Comparison of ENCODE assay signal across 1 cellular context in the genomic region with DNA sequence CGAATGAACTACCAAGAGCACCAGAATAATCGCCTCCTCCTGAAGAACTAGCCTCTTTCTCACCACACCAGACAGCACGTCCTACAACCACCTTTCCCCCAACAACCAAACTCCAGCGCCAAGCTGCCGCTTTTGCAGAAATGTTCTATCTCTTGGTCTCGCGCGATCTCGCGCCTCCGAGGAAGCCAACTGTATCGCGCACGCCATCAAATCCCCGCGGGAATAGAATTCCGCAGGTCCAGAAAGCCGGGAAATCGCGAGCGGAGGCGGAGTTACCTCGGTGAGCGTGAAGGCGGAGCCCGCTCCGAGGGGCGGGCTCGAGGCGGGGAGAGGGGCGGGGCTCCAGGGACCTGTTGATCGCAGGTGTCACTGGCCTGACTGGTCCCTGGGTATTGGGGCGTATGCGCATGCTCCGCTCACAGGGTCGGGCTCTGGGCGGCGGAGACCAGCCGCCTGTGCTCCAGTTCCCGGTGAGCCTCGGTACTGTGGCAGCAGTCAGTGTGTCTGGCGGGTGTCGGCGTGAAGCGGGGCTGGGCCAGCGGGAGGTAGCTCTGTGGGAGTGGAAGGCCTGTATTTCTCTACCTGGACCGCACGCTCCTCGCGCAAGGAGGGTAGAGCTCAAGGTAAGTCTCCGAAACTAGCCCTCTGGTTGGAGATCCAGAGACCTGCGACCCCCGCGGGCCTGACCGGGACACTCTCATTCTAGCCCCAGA.
A peak's percentile ranks its signal among the peaks of the same experiment; 100 is the strongest.
TF ChIP-seq lines count a peak whose summit lies in the region.

A gene (plus strand): TSS at position 463 of the 713 bp plus-strand sequence. CDS start 27,047 bp downstream, outside the sequence.

TF ChIP-seq in HepG2, 621 proteins besides CTCF, POLR2A, EP300 and RAD21 (continued from another document and continues in another):
- TF ChIP-seq, protein P1, sequence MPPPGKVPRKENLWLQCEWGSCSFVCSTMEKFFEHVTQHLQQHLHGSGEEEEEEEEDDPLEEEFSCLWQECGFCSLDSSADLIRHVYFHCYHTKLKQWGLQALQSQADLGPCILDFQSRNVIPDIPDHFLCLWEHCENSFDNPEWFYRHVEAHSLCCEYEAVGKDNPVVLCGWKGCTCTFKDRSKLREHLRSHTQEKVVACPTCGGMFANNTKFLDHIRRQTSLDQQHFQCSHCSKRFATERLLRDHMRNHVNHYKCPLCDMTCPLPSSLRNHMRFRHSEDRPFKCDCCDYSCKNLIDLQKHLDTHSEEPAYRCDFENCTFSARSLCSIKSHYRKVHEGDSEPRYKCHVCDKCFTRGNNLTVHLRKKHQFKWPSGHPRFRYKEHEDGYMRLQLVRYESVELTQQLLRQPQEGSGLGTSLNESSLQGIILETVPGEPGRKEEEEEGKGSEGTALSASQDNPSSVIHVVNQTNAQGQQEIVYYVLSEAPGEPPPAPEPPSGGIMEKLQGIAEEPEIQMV (CRISPR knock-in tag; IDR thresholded peaks at IDR 0.05; ENCODE audit: low read depth), result no peak
- peak; percentile 60; the same call in 1 of the 2 replicates for TF ChIP-seq KDM2A (CRISPR knock-in tag; IDR thresholded peaks at IDR 0.05; ENCODE audit: borderline replicate concordance, low read depth)
- no peak; the same call in 1 of the 2 replicates for TF ChIP-seq ZFP41 (CRISPR knock-in tag; IDR thresholded peaks at IDR 0.05; ENCODE audit: borderline replicate concordance)
- TF ChIP-seq, protein P2, sequence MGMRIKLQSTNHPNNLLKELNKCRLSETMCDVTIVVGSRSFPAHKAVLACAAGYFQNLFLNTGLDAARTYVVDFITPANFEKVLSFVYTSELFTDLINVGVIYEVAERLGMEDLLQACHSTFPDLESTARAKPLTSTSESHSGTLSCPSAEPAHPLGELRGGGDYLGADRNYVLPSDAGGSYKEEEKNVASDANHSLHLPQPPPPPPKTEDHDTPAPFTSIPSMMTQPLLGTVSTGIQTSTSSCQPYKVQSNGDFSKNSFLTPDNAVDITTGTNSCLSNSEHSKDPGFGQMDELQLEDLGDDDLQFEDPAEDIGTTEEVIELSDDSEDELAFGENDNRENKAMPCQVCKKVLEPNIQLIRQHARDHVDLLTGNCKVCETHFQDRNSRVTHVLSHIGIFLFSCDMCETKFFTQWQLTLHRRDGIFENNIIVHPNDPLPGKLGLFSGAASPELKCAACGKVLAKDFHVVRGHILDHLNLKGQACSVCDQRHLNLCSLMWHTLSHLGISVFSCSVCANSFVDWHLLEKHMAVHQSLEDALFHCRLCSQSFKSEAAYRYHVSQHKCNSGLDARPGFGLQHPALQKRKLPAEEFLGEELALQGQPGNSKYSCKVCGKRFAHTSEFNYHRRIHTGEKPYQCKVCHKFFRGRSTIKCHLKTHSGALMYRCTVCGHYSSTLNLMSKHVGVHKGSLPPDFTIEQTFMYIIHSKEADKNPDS (CRISPR knock-in tag; IDR thresholded peaks at IDR 0.05), result no peak
- TF ChIP-seq, protein P3, sequence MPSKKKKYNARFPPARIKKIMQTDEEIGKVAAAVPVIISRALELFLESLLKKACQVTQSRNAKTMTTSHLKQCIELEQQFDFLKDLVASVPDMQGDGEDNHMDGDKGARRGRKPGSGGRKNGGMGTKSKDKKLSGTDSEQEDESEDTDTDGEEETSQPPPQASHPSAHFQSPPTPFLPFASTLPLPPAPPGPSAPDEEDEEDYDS (CRISPR knock-in tag; IDR thresholded peaks at IDR 0.05), result peak; percentile 98
- no peak for TF ChIP-seq JDP2 (CRISPR knock-in tag; IDR thresholded peaks at IDR 0.05; ENCODE audit: borderline replicate concordance)
- TF ChIP-seq, protein P4, sequence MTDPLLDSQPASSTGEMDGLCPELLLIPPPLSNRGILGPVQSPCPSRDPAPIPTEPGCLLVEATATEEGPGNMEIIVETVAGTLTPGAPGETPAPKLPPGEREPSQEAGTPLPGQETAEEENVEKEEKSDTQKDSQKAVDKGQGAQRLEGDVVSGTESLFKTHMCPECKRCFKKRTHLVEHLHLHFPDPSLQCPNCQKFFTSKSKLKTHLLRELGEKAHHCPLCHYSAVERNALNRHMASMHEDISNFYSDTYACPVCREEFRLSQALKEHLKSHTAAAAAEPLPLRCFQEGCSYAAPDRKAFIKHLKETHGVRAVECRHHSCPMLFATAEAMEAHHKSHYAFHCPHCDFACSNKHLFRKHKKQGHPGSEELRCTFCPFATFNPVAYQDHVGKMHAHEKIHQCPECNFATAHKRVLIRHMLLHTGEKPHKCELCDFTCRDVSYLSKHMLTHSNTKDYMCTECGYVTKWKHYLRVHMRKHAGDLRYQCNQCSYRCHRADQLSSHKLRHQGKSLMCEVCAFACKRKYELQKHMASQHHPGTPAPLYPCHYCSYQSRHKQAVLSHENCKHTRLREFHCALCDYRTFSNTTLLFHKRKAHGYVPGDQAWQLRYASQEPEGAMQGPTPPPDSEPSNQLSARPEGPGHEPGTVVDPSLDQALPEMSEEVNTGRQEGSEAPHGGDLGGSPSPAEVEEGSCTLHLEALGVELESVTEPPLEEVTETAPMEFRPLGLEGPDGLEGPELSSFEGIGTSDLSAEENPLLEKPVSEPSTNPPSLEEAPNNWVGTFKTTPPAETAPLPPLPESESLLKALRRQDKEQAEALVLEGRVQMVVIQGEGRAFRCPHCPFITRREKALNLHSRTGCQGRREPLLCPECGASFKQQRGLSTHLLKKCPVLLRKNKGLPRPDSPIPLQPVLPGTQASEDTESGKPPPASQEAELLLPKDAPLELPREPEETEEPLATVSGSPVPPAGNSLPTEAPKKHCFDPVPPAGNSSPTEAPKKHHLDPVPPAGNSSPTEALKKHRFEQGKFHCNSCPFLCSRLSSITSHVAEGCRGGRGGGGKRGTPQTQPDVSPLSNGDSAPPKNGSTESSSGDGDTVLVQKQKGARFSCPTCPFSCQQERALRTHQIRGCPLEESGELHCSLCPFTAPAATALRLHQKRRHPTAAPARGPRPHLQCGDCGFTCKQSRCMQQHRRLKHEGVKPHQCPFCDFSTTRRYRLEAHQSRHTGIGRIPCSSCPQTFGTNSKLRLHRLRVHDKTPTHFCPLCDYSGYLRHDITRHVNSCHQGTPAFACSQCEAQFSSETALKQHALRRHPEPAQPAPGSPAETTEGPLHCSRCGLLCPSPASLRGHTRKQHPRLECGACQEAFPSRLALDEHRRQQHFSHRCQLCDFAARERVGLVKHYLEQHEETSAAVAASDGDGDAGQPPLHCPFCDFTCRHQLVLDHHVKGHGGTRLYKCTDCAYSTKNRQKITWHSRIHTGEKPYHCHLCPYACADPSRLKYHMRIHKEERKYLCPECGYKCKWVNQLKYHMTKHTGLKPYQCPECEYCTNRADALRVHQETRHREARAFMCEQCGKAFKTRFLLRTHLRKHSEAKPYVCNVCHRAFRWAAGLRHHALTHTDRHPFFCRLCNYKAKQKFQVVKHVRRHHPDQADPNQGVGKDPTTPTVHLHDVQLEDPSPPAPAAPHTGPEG (CRISPR knock-in tag; IDR thresholded peaks at IDR 0.05), result peak; percentile 66; the same call in 1 of the 2 replicates
- TF ChIP-seq, protein P5, sequence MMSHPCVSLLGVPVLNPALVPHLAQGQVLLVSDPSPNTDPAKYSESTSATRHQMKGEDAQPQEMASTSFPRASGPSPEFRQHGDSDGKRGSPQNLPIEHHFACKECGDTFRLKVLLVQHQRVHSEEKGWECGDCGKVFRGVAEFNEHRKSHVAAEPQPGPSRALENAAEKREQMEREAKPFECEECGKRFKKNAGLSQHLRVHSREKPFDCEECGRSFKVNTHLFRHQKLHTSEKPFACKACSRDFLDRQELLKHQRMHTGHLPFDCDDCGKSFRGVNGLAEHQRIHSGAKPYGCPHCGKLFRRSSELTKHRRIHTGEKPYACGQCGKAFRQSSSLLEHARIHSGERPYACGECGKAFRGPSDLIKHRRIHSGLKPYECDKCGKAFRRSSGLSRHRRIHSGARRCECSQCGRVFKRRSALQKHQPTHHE (CRISPR knock-in tag; IDR thresholded peaks at IDR 0.05; ENCODE audit: borderline replicate concordance), result peak; percentile 94
- TF ChIP-seq ZNF850 (CRISPR knock-in tag; conservative IDR thresholded peaks at IDR 0.05), result no peak
- TF ChIP-seq RAD51 (IDR thresholded peaks at IDR 0.05; ENCODE audit: borderline replicate concordance), result no peak
- TF ChIP-seq ZSCAN20 (CRISPR knock-in tag; IDR thresholded peaks at IDR 0.05; ENCODE audit: borderline replicate concordance), result no peak
- no peak for TF ChIP-seq SRSF1 (optimal IDR thresholded peaks at IDR 0.05; ENCODE audit: low read depth, low read length)
- TF ChIP-seq, protein P6, sequence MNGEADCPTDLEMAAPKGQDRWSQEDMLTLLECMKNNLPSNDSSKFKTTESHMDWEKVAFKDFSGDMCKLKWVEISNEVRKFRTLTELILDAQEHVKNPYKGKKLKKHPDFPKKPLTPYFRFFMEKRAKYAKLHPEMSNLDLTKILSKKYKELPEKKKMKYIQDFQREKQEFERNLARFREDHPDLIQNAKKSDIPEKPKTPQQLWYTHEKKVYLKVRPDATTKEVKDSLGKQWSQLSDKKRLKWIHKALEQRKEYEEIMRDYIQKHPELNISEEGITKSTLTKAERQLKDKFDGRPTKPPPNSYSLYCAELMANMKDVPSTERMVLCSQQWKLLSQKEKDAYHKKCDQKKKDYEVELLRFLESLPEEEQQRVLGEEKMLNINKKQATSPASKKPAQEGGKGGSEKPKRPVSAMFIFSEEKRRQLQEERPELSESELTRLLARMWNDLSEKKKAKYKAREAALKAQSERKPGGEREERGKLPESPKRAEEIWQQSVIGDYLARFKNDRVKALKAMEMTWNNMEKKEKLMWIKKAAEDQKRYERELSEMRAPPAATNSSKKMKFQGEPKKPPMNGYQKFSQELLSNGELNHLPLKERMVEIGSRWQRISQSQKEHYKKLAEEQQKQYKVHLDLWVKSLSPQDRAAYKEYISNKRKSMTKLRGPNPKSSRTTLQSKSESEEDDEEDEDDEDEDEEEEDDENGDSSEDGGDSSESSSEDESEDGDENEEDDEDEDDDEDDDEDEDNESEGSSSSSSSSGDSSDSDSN (CRISPR knock-in tag; IDR thresholded peaks at IDR 0.05), result peak; percentile 97; the same call in 1 of the 2 replicates
- TF ChIP-seq, protein P7, sequence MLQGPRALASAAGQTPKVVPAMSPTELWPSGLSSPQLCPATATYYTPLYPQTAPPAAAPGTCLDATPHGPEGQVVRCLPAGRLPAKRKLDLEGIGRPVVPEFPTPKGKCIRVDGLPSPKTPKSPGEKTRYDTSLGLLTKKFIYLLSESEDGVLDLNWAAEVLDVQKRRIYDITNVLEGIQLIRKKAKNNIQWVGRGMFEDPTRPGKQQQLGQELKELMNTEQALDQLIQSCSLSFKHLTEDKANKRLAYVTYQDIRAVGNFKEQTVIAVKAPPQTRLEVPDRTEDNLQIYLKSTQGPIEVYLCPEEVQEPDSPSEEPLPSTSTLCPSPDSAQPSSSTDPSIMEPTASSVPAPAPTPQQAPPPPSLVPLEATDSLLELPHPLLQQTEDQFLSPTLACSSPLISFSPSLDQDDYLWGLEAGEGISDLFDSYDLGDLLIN (CRISPR knock-in tag; IDR thresholded peaks at IDR 0.05; ENCODE audit: borderline replicate concordance), result no peak
- TF ChIP-seq, protein P8, sequence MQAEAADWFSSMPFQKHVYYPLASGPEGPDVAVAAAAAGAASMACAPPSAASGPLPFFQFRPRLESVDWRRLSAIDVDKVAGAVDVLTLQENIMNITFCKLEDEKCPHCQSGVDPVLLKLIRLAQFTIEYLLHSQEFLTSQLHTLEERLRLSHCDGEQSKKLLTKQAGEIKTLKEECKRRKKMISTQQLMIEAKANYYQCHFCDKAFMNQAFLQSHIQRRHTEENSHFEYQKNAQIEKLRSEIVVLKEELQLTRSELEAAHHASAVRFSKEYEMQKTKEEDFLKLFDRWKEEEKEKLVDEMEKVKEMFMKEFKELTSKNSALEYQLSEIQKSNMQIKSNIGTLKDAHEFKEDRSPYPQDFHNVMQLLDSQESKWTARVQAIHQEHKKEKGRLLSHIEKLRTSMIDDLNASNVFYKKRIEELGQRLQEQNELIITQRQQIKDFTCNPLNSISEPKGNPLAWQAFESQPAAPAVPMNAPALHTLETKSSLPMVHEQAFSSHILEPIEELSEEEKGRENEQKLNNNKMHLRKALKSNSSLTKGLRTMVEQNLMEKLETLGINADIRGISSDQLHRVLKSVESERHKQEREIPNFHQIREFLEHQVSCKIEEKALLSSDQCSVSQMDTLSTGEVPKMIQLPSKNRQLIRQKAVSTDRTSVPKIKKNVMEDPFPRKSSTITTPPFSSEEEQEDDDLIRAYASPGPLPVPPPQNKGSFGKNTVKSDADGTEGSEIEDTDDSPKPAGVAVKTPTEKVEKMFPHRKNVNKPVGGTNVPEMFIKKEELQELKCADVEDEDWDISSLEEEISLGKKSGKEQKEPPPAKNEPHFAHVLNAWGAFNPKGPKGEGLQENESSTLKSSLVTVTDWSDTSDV (CRISPR knock-in tag; IDR thresholded peaks at IDR 0.05), result no peak
- peak; percentile 94 for TF ChIP-seq CHD2 (IDR thresholded peaks at IDR 0.05; ENCODE audit: low read depth, low read length)
- TF ChIP-seq ZNF367 (CRISPR knock-in tag; IDR thresholded peaks at IDR 0.05; ENCODE audit: borderline replicate concordance), result no peak
- no peak for TF ChIP-seq HCFC1 (IDR thresholded peaks at IDR 0.05; ENCODE audit: low read depth, low read length)
- TF ChIP-seq PCBP1 (IDR thresholded peaks at IDR 0.05; ENCODE audit: borderline replicate concordance, low read depth, low read length), result no peak
- TF ChIP-seq NFRKB (IDR thresholded peaks at IDR 0.05), result no peak
- peak; percentile 71; the same call in 1 of the 2 replicates for TF ChIP-seq MYC (CRISPR knock-in tag; IDR thresholded peaks at IDR 0.05; ENCODE audit: borderline replicate concordance)
- no peak for TF ChIP-seq THYN1 (CRISPR knock-in tag; IDR thresholded peaks at IDR 0.05; ENCODE audit: borderline replicate concordance, low read depth)
- no peak for TF ChIP-seq PRMT3 (CRISPR knock-in tag; IDR thresholded peaks at IDR 0.05; ENCODE audit: borderline replicate concordance, low read depth)
- TF ChIP-seq SCMH1 (CRISPR knock-in tag; IDR thresholded peaks at IDR 0.05; ENCODE audit: borderline replicate concordance), result no peak
- peak; percentile 20; the same call in 1 of the 2 replicates for TF ChIP-seq YEATS4 (CRISPR knock-in tag; IDR thresholded peaks at IDR 0.05; ENCODE audit: borderline replicate concordance)
- no peak for TF ChIP-seq ZNF496 (CRISPR knock-in tag; IDR thresholded peaks at IDR 0.05; ENCODE audit: insufficient replicate concordance)
- TF ChIP-seq NFIC (IDR thresholded peaks at IDR 0.05; ENCODE audit: low read length), result no peak
- TF ChIP-seq NCOA1 (CRISPR knock-in tag; IDR thresholded peaks at IDR 0.05), result 0 out of 2 replicates have a peak, but pooled peaks have one; percentile 70
- no peak for TF ChIP-seq ZNF10 (CRISPR knock-in tag; IDR thresholded peaks at IDR 0.05; ENCODE audit: borderline replicate concordance, low read depth)
- TF ChIP-seq MEIS1 (CRISPR knock-in tag; IDR thresholded peaks at IDR 0.05; ENCODE audit: borderline replicate concordance), result 0 out of 2 replicates have a peak, but pooled peaks have one; percentile 32
- TF ChIP-seq, protein P9, sequence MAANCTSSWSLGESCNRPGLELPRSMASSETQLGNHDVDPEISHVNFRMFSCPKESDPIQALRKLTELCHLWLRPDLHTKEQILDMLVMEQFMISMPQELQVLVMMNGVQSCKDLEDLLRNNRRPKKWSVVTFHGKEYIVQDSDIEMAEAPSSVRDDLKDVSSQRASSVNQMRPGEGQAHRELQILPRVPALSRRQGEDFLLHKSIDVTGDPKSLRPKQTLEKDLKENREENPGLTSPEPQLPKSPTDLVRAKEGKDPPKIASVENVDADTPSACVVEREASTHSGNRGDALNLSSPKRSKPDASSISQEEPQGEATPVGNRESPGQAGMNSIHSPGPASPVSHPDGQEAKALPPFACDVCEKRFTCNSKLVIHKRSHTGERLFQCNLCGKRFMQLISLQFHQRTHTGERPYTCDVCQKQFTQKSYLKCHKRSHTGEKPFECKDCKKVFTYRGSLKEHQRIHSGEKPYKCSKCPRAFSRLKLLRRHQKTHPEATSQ (CRISPR knock-in tag; IDR thresholded peaks at IDR 0.05; ENCODE audit: borderline replicate concordance), result no peak; the same call in 1 of the 2 replicates
- no peak; the same call in none of the 2 replicates for TF ChIP-seq PHF20 (CRISPR knock-in tag; IDR thresholded peaks at IDR 0.05)
- TF ChIP-seq ZNF44 (CRISPR knock-in tag; IDR thresholded peaks at IDR 0.05), result peak; percentile 22; the same call in 1 of the 2 replicates
- TF ChIP-seq RBM22 (optimal IDR thresholded peaks at IDR 0.05; ENCODE audit: low read length), result no peak
- no peak for TF ChIP-seq KDM4B (CRISPR knock-in tag; IDR thresholded peaks at IDR 0.05)
- no peak for TF ChIP-seq MEIS2 (CRISPR knock-in tag; IDR thresholded peaks at IDR 0.05)
